In genomic region chr22:48678171-48679135, GRCh38 we compare ENCODE assay signal across 1 cellular context.
TF ChIP-seq lines count a peak whose summit lies in the region.

No MANE protein-coding gene starts in this region.

TF ChIP-seq in H1, 55 proteins besides CTCF, POLR2A, EP300 and RAD21 (continued from another document):
- TF ChIP-seq SP4 (IDR thresholded peaks at IDR 0.05; ENCODE audit: low read length), result no peak
- no peak for TF ChIP-seq TBP (IDR thresholded peaks at IDR 0.05; ENCODE audit: low read depth, low read length)
- TF ChIP-seq CHD7 (IDR thresholded peaks at IDR 0.05; ENCODE audit: insufficient replicate concordance, low read length), result no peak
- TF ChIP-seq TEAD4 (IDR thresholded peaks at IDR 0.05; ENCODE audit: low read depth, low read length), result no peak
